In genomic region chr11:122167100-122167499, GRCh38 we compare ENCODE assay signal across 14 cellular contexts. TPM values are rescaled to one million over a fixed set of nuclear protein-coding genes. Genes with fewer than 3 reads are reported as not detected.
DNase-seq lines count a peak whose midpoint lies in the region; ATAC-seq and TF ChIP-seq lines count a peak whose summit lies in the region.
"Had no signal": no experiment of that assay in that cellular context is flagged by ENCODE, and none has a peak within 500 bp of the region (broad histone marks: within the 10 kb centered on the region; RNA-seq: fewer than 3 reads in every experiment).

No MANE protein-coding gene starts in this region.

- no peak for ATAC-seq in HG03565 (IDR thresholded peaks at IDR 0.05; ENCODE audit: unreplicated experiment)

- TF ChIP-seq CTCF in brain microvascular endothelial cell (IDR thresholded peaks at IDR 0.05; ENCODE audit: low read depth, low read length, missing control alignments) (no peak), vagina (IDR thresholded peaks at IDR 0.05) (no peak)

- 83% methylated on average over 3 of the region's 3 CpGs for WGBS in HUES64

- no peaks in the 10 kb centered on the region for H3K36me3 ChIP-seq in HUES64 (ENCODE audit: insufficient read depth, low read length)
- H3K36me3 ChIP-seq in brain microvascular endothelial cell (replicated peaks): peaks cover 70% of the 10 kb centered on the region
- no peaks in the 10 kb centered on the region for H3K36me3 ChIP-seq in iPS-20b (ENCODE audit: insufficient read depth, low read depth, low read length)
- H3K36me3 ChIP-seq in vagina: no peaks in the 10 kb centered on the region
- H3K36me3 ChIP-seq: spleen had no signal

- in situ Hi-C loops in brain microvascular endothelial cell (cut with HindIII; ENCODE audit: low pct_ligation_motif_present, low sequenced_read_pairs): no loop called here

- H3K4me3 ChIP-seq in HUES64 (ENCODE audit: low read length) (no peak overlapping the region), brain microvascular endothelial cell (ENCODE audit: low read depth, low read length) (no peak overlapping the region), iPS-20b (ENCODE audit: low read length) (peak overlapping the region; percentile 4; the same call in 1 of the 2 replicates), vagina (no peak overlapping the region)
- H3K4me3 ChIP-seq: spleen had no signal

- no peaks in the 10 kb centered on the region for H3K9me3 ChIP-seq in HUES64 (ENCODE audit: insufficient read depth, low read depth, low read length)
- H3K9me3 ChIP-seq in iPS-20b (ENCODE audit: insufficient read depth, low read depth, low read length): no peaks in the 10 kb centered on the region
- no peaks in the 10 kb centered on the region for H3K9me3 ChIP-seq in vagina
- H3K9me3 ChIP-seq: spleen had no signal

- intact Hi-C loops in vagina (cut with DNase I): no loop called here

- H3K4me1 ChIP-seq in HUES64 (ENCODE audit: insufficient read depth, low read length): peaks cover 14% of the 10 kb centered on the region
- peaks cover 5% of the 10 kb centered on the region; the same call in 1 of the 2 replicates for H3K4me1 ChIP-seq in iPS-20b (ENCODE audit: insufficient read depth, low read length)
- H3K4me1 ChIP-seq in vagina: peaks cover 6% of the 10 kb centered on the region
- H3K4me1 ChIP-seq: spleen had no signal

- DNase-seq in brain microvascular endothelial cell (no peak), vagina (ENCODE audit: extremely low spot score in 2 of 2) (no peak), NCI-H146 treated with DMSO at 0.1 percent for 48 hours (lab: John Stamatoyannopoulos, UW; ENCODE audit: unreplicated experiment) (no peak), NOMO-1 treated with dmso at 0.1 percent for 144 hours (lab: John Stamatoyannopoulos, UW; ENCODE audit: unreplicated experiment) (no peak)
- DNase-seq: activated CD8-positive, alpha-beta memory T cell treated with anti-CD3 and anti-CD28 coated beads for 24 hours; COR-L47; NCI-H1436; NCI-H524 treated with DMSO at 0.1 percent for 48 hours; SHP77; spleen had no signal

- no peak for TF ChIP-seq POLR2A in vagina (IDR thresholded peaks at IDR 0.05)

- H3K27me3 ChIP-seq in HUES64 (ENCODE audit: insufficient read depth, low read length) (no peaks in the 10 kb centered on the region; the same call in 1 of the 2 replicates), brain microvascular endothelial cell (replicated peaks) (no peaks in the 10 kb centered on the region), iPS-20b (ENCODE audit: insufficient read depth, low read length) (no peaks in the 10 kb centered on the region), vagina (no peaks in the 10 kb centered on the region)
- H3K27me3 ChIP-seq: spleen had no signal

- H3K9ac ChIP-seq in HUES64 (ENCODE audit: low read depth, low read length) (no peak overlapping the region), iPS-20b (ENCODE audit: low read depth, low read length) (no peak overlapping the region)

- H3K27ac ChIP-seq in HUES64 (ENCODE audit: low read depth, low read length): peak overlapping the region; percentile 37; the same call in 1 of the 2 replicates
- H3K27ac ChIP-seq in brain microvascular endothelial cell: peak overlapping the region; percentile 70
- H3K27ac ChIP-seq in iPS-20b (ENCODE audit: low read length): no peak overlapping the region
- H3K27ac ChIP-seq in vagina: peak overlapping the region; percentile 28
- H3K27ac ChIP-seq: spleen had no signal

RNA-seq across cellular contexts. Expression of gene BLID, which starts 51.1 kb away (rescaled TPM):
- polyA plus RNA-seq in HUES64 (2013, experiment 1 of 2): not detected
- polyA plus RNA-seq in HUES64 (2013, experiment 2 of 2): not detected
- total RNA-seq in vagina: 5.9 TPM
- polyA plus RNA-seq: neural cell, spleen had no signal
